In the genomic region with DNA sequence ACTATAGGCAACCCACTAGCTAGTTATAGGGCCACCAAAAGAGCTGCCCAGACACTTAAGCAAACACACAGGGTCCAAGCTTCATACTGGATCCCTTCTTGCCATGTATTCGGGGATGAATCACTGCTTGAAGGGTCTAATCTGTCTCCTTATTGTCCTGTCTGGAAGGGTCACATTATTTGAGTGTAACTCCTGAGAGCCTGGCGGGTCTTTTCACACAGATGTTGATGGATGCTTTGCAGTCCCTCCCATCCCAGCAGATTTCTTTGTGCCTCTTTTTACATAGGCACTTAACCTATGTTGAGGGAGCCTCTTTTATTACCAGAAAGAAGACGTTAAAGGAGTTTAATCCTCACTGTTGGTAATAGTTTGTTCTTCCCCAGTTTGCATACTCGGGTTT, we compare ENCODE assay signal across 24 cellular contexts.
"Had no signal": no experiment of that assay in that cellular context is flagged by ENCODE, and none has a peak within 500 bp of the region (broad histone marks: within the 10 kb centered on the region; RNA-seq: fewer than 3 reads in every experiment).

No MANE protein-coding gene starts in this region.

- H3K4me3 Mint-ChIP-seq: activated CD4-positive, alpha-beta memory T cell treated with anti-CD3 and anti-CD28 coated beads, Interleukin-2, amount 10 ng/mL, durations not matched to agents 7 days and 5 days; activated CD4-positive, alpha-beta T cell treated with anti-CD3 and anti-CD28 coated beads, Interleukin-2, amount 10 ng/mL, durations not matched to agents 24 days and 14 days; stimulated activated memory B cell treated with anti-CD40 and anti-IgM and Interleukin-4, amounts not matched to agents 10 μg/mL and 1 μg/mL and 100 μg/mL, for 72 hours; T-helper 17 cell had no signal

- H3K27me3 Mint-ChIP-seq: activated CD4-positive, alpha-beta memory T cell treated with anti-CD3 and anti-CD28 coated beads, Interleukin-2, amount 10 ng/mL, durations not matched to agents 7 days and 5 days; activated CD4-positive, alpha-beta T cell treated with anti-CD3 and anti-CD28 coated beads, Interleukin-2, amount 10 ng/mL, durations not matched to agents 24 days and 14 days; progenitor cell of endocrine pancreas; stimulated activated memory B cell treated with anti-CD40 and anti-IgM and Interleukin-4, amounts not matched to agents 10 μg/mL and 1 μg/mL and 100 μg/mL, for 72 hours; T-helper 17 cell had no signal

- H3K27ac Mint-ChIP-seq: activated CD4-positive, alpha-beta memory T cell treated with anti-CD3 and anti-CD28 coated beads, Interleukin-2, amount 10 ng/mL, durations not matched to agents 7 days and 5 days; activated CD4-positive, alpha-beta T cell treated with anti-CD3 and anti-CD28 coated beads, Interleukin-2, amount 10 ng/mL, durations not matched to agents 24 days and 14 days had no signal

- H3K9me3 ChIP-seq: ascending aorta, left ventricle myocardium inferior, sigmoid colon, testis, uterus had no signal

- H3K36me3 Mint-ChIP-seq: activated naive CD4-positive, alpha-beta T cell treated with anti-CD3 and anti-CD28 coated beads, Interleukin-2, amount 50 U/mL, for 72 hours; stimulated activated memory B cell treated with anti-CD40 and anti-IgM and Interleukin-4, amounts not matched to agents 10 μg/mL and 1 μg/mL and 100 μg/mL, for 72 hours had no signal

- ATAC-seq: activated naive CD4-positive, alpha-beta T cell treated with anti-CD3 and anti-CD28 coated beads, Interleukin-2, amount 50 U/mL, for 72 hours; stimulated activated memory B cell treated with anti-CD40 and anti-IgM and Interleukin-4, amounts not matched to agents 10 μg/mL and 1 μg/mL and 100 μg/mL, for 72 hours; T-helper 17 cell had no signal

- H3K27me3 ChIP-seq: ascending aorta, brain microvascular endothelial cell, foreskin keratinocyte, hepatocyte, sigmoid colon, testis, uterus had no signal

- H3K9me3 Mint-ChIP-seq: activated CD4-positive, alpha-beta memory T cell treated with anti-CD3 and anti-CD28 coated beads, Interleukin-2, amount 10 ng/mL, durations not matched to agents 7 days and 5 days; activated CD4-positive, alpha-beta T cell treated with anti-CD3 and anti-CD28 coated beads, Interleukin-2, amount 10 ng/mL, durations not matched to agents 24 days and 14 days; activated naive CD4-positive, alpha-beta T cell treated with anti-CD3 and anti-CD28 coated beads, Interleukin-2, amount 50 U/mL, for 72 hours; stimulated activated memory B cell treated with anti-CD40 and anti-IgM and Interleukin-4, amounts not matched to agents 10 μg/mL and 1 μg/mL and 100 μg/mL, for 72 hours had no signal

- DNase-seq: activated CD4-positive, alpha-beta memory T cell treated with anti-CD3 and anti-CD28 coated beads, Interleukin-2, amount 10 ng/mL, durations not matched to agents 7 days and 5 days; activated CD4-positive, alpha-beta T cell treated with anti-CD3 and anti-CD28 coated beads, Interleukin-2, amount 10 ng/mL, durations not matched to agents 24 days and 14 days; activated effector memory CD4-positive, alpha-beta T cell treated with anti-CD3 and anti-CD28 coated beads, Interleukin-2, amount 50 U/mL, for 16 hours; activated T-cell treated with anti-CD3 and anti-CD28 coated beads for 4 hours; brain microvascular endothelial cell; central memory CD4-positive, alpha-beta T cell; dermis blood vessel endothelial cell; effector CD8-positive, alpha-beta T cell; foreskin keratinocyte; kidney glomerular epithelial cell; left ventricle myocardium inferior; retina; sigmoid colon; stimulated activated CD4-positive, alpha-beta T cell treated with anti-CD3 and anti-CD28 coated beads, Interleukin-15, amount 100 ng/mL, for 24 hours; T-helper 17 cell; testis; trophoblast cell; uterus had no signal

- H3K4me3 ChIP-seq: ascending aorta, hepatocyte, left ventricle myocardium inferior, sigmoid colon, smooth muscle cell, testis, uterus had no signal

- H3K4me1 ChIP-seq: foreskin keratinocyte, sigmoid colon, testis, uterus had no signal

- H3K27ac ChIP-seq: ascending aorta, brain microvascular endothelial cell, foreskin keratinocyte, hepatocyte, left ventricle myocardium inferior, sigmoid colon, testis, uterus had no signal

- H3K36me3 ChIP-seq: ascending aorta, brain microvascular endothelial cell, left ventricle myocardium inferior, sigmoid colon, uterus had no signal
